Comparison of ENCODE assay signal across 22 cellular contexts in genomic region chr5:98789029-98789428, GRCh38.
"Had no signal": no experiment of that assay in that cellular context is flagged by ENCODE, and none has a peak within 500 bp of the region (broad histone marks: within the 10 kb centered on the region; RNA-seq: fewer than 3 reads in every experiment).

No MANE protein-coding gene starts in this region.

- H3K27me3 ChIP-seq: breast epithelium, gastrocnemius medialis, upper lobe of left lung had no signal

- H3K4me1 Mint-ChIP-seq: activated naive CD8-positive, alpha-beta T cell treated with anti-CD3 and anti-CD28 coated beads, Interleukin-2, amount 10 ng/mL, durations not matched to agents 7 days and 5 days; central memory CD8-positive, alpha-beta T cell had no signal

- H3K36me3 Mint-ChIP-seq: activated CD4-positive, alpha-beta memory T cell treated with anti-CD3 and anti-CD28 coated beads for 36 hours had no signal

- H3K9me3 ChIP-seq: breast epithelium, gastrocnemius medialis, upper lobe of left lung had no signal

- H3K27me3 Mint-ChIP-seq: activated CD4-positive, alpha-beta memory T cell treated with anti-CD3 and anti-CD28 coated beads for 36 hours; activated naive CD8-positive, alpha-beta T cell treated with anti-CD3 and anti-CD28 coated beads, Interleukin-2, amount 10 ng/mL, durations not matched to agents 7 days and 5 days; memory B cell; progenitor cell of endocrine pancreas; stimulated activated naive CD8-positive, alpha-beta T cell treated with anti-CD3 and anti-CD28 coated beads, Interleukin-15, amount 100 ng/mL, for 72 hours had no signal

- DNase-seq: activated CD4-positive, alpha-beta memory T cell treated with anti-CD3 and anti-CD28 coated beads for 36 hours; activated CD4-positive, alpha-beta T cell treated with anti-CD3 and anti-CD28 coated beads for 48 hours; activated effector memory CD4-positive, alpha-beta T cell treated with Interleukin-2 at 50 U/mL for 16 hours; activated naive CD4-positive, alpha-beta T cell treated with anti-CD3 and anti-CD28 coated beads for 36 hours; activated naive CD8-positive, alpha-beta T cell treated with anti-CD3 and anti-CD28 coated beads, Interleukin-2, amount 10 ng/mL, durations not matched to agents 7 days and 5 days; activated T-cell treated with anti-CD3 and anti-CD28 coated beads, Interleukin-2, amount 50 U/mL, for 48 hours; amniotic stem cell; effector memory CD8-positive, alpha-beta T cell; gastrocnemius medialis; head of caudate nucleus; hypothalamus; occipital lobe; stimulated activated CD4-positive, alpha-beta T cell treated with anti-CD3 and anti-CD28 coated beads, Interleukin-1b, Interleukin-23, amount 100 ng/mL, for 48 hours; stimulated activated naive CD8-positive, alpha-beta T cell treated with anti-CD3 and anti-CD28 coated beads, Interleukin-15, amount 100 ng/mL, for 72 hours; upper lobe of left lung had no signal

- H3K4me3 ChIP-seq: breast epithelium, gastrocnemius medialis, upper lobe of left lung had no signal

- H3K36me3 ChIP-seq: breast epithelium, gastrocnemius medialis had no signal

- ATAC-seq: effector memory CD8-positive, alpha-beta T cell; esophagus mucosa; gastrocnemius medialis; stimulated activated naive CD8-positive, alpha-beta T cell treated with anti-CD3 and anti-CD28 coated beads, Interleukin-15, amount 100 ng/mL, for 72 hours had no signal

- H3K9me3 Mint-ChIP-seq: activated CD4-positive, alpha-beta memory T cell treated with anti-CD3 and anti-CD28 coated beads for 36 hours; activated naive CD4-positive, alpha-beta T cell treated with anti-CD3 and anti-CD28 coated beads for 36 hours; activated naive CD8-positive, alpha-beta T cell treated with anti-CD3 and anti-CD28 coated beads, Interleukin-2, amount 10 ng/mL, durations not matched to agents 7 days and 5 days; central memory CD8-positive, alpha-beta T cell; effector memory CD8-positive, alpha-beta T cell; memory B cell; neural crest cell; stimulated activated naive CD8-positive, alpha-beta T cell treated with anti-CD3 and anti-CD28 coated beads, Interleukin-15, amount 100 ng/mL, for 72 hours; T-helper 1 cell treated with Interleukin-12 subunit alpha and Interleukin-12 subunit beta and Interleukin-4 antibody, amounts not matched to agents 30 μg/mL and 1 μg/mL, for 36 hours had no signal

- H3K27ac ChIP-seq: upper lobe of left lung had no signal

- H3K4me3 Mint-ChIP-seq: activated CD4-positive, alpha-beta memory T cell treated with anti-CD3 and anti-CD28 coated beads for 36 hours; activated naive CD4-positive, alpha-beta T cell treated with anti-CD3 and anti-CD28 coated beads for 36 hours; activated naive CD8-positive, alpha-beta T cell treated with anti-CD3 and anti-CD28 coated beads, Interleukin-2, amount 10 ng/mL, durations not matched to agents 7 days and 5 days; central memory CD8-positive, alpha-beta T cell; effector memory CD8-positive, alpha-beta T cell; memory B cell; stimulated activated naive CD8-positive, alpha-beta T cell treated with anti-CD3 and anti-CD28 coated beads, Interleukin-15, amount 100 ng/mL, for 72 hours; T-helper 1 cell treated with Interleukin-12 subunit alpha and Interleukin-12 subunit beta and Interleukin-4 antibody, amounts not matched to agents 30 μg/mL and 1 μg/mL, for 36 hours had no signal

- H3K27ac Mint-ChIP-seq: activated CD4-positive, alpha-beta memory T cell treated with anti-CD3 and anti-CD28 coated beads for 36 hours; activated naive CD4-positive, alpha-beta T cell treated with anti-CD3 and anti-CD28 coated beads for 36 hours; activated naive CD8-positive, alpha-beta T cell treated with anti-CD3 and anti-CD28 coated beads, Interleukin-2, amount 10 ng/mL, durations not matched to agents 7 days and 5 days; effector memory CD8-positive, alpha-beta T cell; memory B cell; stimulated activated naive CD8-positive, alpha-beta T cell treated with anti-CD3 and anti-CD28 coated beads, Interleukin-15, amount 100 ng/mL, for 72 hours; T-helper 1 cell treated with Interleukin-12 subunit alpha and Interleukin-12 subunit beta and Interleukin-4 antibody, amounts not matched to agents 30 μg/mL and 1 μg/mL, for 36 hours had no signal
